ENCODE assay signal across 11 cellular contexts in genomic region chr16:89191033-89191900, GRCh38. TPM values are rescaled to one million over a fixed set of nuclear protein-coding genes. Genes with fewer than 3 reads are reported as not detected.
DNase-seq lines count a peak whose midpoint lies in the region; ATAC-seq and TF ChIP-seq lines count a peak whose summit lies in the region.
"Had no signal": no experiment of that assay in that cellular context is flagged by ENCODE, and none has a peak within 500 bp of the region (broad histone marks: within the 10 kb centered on the region; RNA-seq: fewer than 3 reads in every experiment).

No MANE protein-coding gene starts in this region.

- peak overlapping the region; percentile 90 for H2BK12ac ChIP-seq in neuronal stem cell (ENCODE audit: low read length)

- H3K4me1 Mint-ChIP-seq in CD14-positive monocyte (no peaks in the 10 kb centered on the region), GM23338 (no peaks in the 10 kb centered on the region)
- H3K4me1 Mint-ChIP-seq: T-helper 17 cell had no signal

- H3K9me2 ChIP-seq in GM23338 (ENCODE audit: insufficient read depth), result no peaks in the 10 kb centered on the region

- H4K91ac ChIP-seq in neuronal stem cell (ENCODE audit: low read depth, low read length, poor library complexity), result peak overlapping the region; percentile 85

- H2AK5ac ChIP-seq in neuronal stem cell (ENCODE audit: low read depth, low read length), result no peak overlapping the region

- no peaks in the 10 kb centered on the region for H3K36me3 Mint-ChIP-seq in CD14-positive monocyte
- H3K36me3 Mint-ChIP-seq in GM23338 (ENCODE audit: low read depth), result no peaks in the 10 kb centered on the region

- intact Hi-C loops in CD14-positive monocyte (cut with micrococcal nuclease), result loop anchor here (5.0 to 10.0 kb wide), 2 partner anchors 86 to 739 kb away; partner anchors contain the start of gene ZFPM1 (in 1 of the 2)
- intact Hi-C loops in esophagus muscularis mucosa (cut with DNase I), result no loop called here
- intact Hi-C loops in tibial artery (cut with DNase I; ENCODE audit: low total_unique reads), result no loop called here
- intact Hi-C loops in adrenal gland (cut with DNase I), result no loop called here

- peak overlapping the region; percentile 82 for H3K14ac ChIP-seq in neuronal stem cell (ENCODE audit: low read length)

- H2AFZ ChIP-seq in GM23338 (no peak overlapping the region), neuronal stem cell (ENCODE audit: low read length) (no peak overlapping the region)

- no peaks in the 10 kb centered on the region for H3F3A ChIP-seq in GM23338 (replicated peaks; ENCODE audit: low read depth)

- ATAC-seq in GM23338, result peak; percentile 6
- ATAC-seq in HG02981 (IDR thresholded peaks at IDR 0.05; ENCODE audit: unreplicated experiment), result no peak

- peak overlapping the region; percentile 93 for H3K4ac ChIP-seq in neuronal stem cell (ENCODE audit: low read length)

- peaks cover 3% of the 10 kb centered on the region for H3K79me1 ChIP-seq in neuronal stem cell (ENCODE audit: low read depth, low read length)

- DNase-seq in CD14-positive monocyte (ENCODE audit: low spot score), result peak; percentile 43
- no peak for DNase-seq in GM23338 (ENCODE audit: low spot score)
- DNase-seq in esophagus muscularis mucosa (ENCODE audit: extremely low spot score), result no peak
- DNase-seq in neuronal stem cell (ENCODE audit: low spot score), result no peak
- DNase-seq in tibial artery, result no peak
- no peak for DNase-seq in NCI-H345 treated with DMSO at 0.1 percent for 48 hours (lab: John Stamatoyannopoulos, UW; ENCODE audit: unreplicated experiment)
- no peak for DNase-seq in adrenal gland
- DNase-seq: mesendoderm had no signal

- H3K4me2 ChIP-seq in GM23338 (peak overlapping the region; percentile 67), neuronal stem cell (ENCODE audit: insufficient read depth, low read length, poor library complexity, severe bottlenecking) (no peak overlapping the region)

- 73% methylated on average over 25 of the region's 44 CpGs for WGBS in esophagus muscularis mucosa
- no CpG with 5 or more reads among the region's 44 CpGs for WGBS in neuronal stem cell (ENCODE audit: extremely low coverage in 2 of 2, insufficient read length in 2 of 2, insufficient replicate concordance in 1 of 2), 2 donors
- WGBS in adrenal gland, 4 donors, result 45 to 62% (median 47%) methylated on average over 6 to 44 of the region's 44 CpGs

- no peak overlapping the region for H2BK120ac ChIP-seq in neuronal stem cell (ENCODE audit: low read depth, low read length)

- H3K9me3 Mint-ChIP-seq in CD14-positive monocyte (peaks cover 0 to 4% (median 0%) of the 10 kb centered on the region in 7 donors), GM23338 (peaks cover 8% of the 10 kb centered on the region; the same call in 2 of the 3 replicates)

- H3K27me3 ChIP-seq in GM23338 (ENCODE audit: insufficient read depth), result no peaks in the 10 kb centered on the region
- H3K27me3 ChIP-seq in esophagus muscularis mucosa, result peaks cover 0 to 12% (median 0%) of the 10 kb centered on the region in 4 donors
- H3K27me3 ChIP-seq in neuronal stem cell (ENCODE audit: control insufficient read depth in 3 of 3, insufficient read depth in 3 of 3, low read depth in 1 of 3, low read length in 3 of 3), result peaks cover 15 to 29% (median 28%) of the 10 kb centered on the region in 3 experiments
- peaks cover 0 to 38% of the 10 kb centered on the region in 2 donors for H3K27me3 ChIP-seq in tibial artery
- no peaks in the 10 kb centered on the region for H3K27me3 ChIP-seq in adrenal gland

- TF ChIP-seq EP300 in esophagus muscularis mucosa (IDR thresholded peaks at IDR 0.05), result no peak

- no peaks in the 10 kb centered on the region for H3K4me1 ChIP-seq in GM23338 (ENCODE audit: insufficient read depth)
- peaks cover 8 to 24% (median 23%) of the 10 kb centered on the region in 4 donors for H3K4me1 ChIP-seq in esophagus muscularis mucosa
- peaks cover 2 to 4% of the 10 kb centered on the region in 2 donors for H3K4me1 ChIP-seq in neuronal stem cell (ENCODE audit: control insufficient read depth in 2 of 2, insufficient read depth in 1 of 2, low read depth in 1 of 2, low read length in 2 of 2)
- peaks cover 0 to 19% (median 11%) of the 10 kb centered on the region in 4 donors for H3K4me1 ChIP-seq in tibial artery
- H3K4me1 ChIP-seq in adrenal gland (replicated peaks in 1 of 2), result peaks cover 8% of the 10 kb centered on the region in 2 donors

- peak overlapping the region; percentile 37; the same call in 1 of the 2 replicates for H3K4me3 ChIP-seq in GM23338
- H3K4me3 ChIP-seq in esophagus muscularis mucosa, result peak overlapping the region; percentile 49 to 67 (median 56)
- peak overlapping the region in 1 of 2 donors; percentile 71 for H3K4me3 ChIP-seq in neuronal stem cell (ENCODE audit: low read length in 2 of 2)
- H3K4me3 ChIP-seq in tibial artery, result peak overlapping the region in 1 of 2 donors; percentile 50
- H3K4me3 ChIP-seq in adrenal gland, result peak overlapping the region in 1 of 4 donors; percentile 52

- TF ChIP-seq CTCF in CD14-positive monocyte (IDR thresholded peaks at IDR 0.05) (no peak), GM23338 (conservative IDR thresholded peaks at IDR 0.05; ENCODE audit: low read depth in 2 of 2) (no peak), esophagus muscularis mucosa (IDR thresholded peaks at IDR 0.05) (no peak), tibial artery (IDR thresholded peaks at IDR 0.05) (no peak), adrenal gland (IDR thresholded peaks at IDR 0.05) (no peak)

- peak overlapping the region; percentile 64 for H3K18ac ChIP-seq in neuronal stem cell (ENCODE audit: low read length)

- no peak for TF ChIP-seq POLR2A in esophagus muscularis mucosa (IDR thresholded peaks at IDR 0.05; ENCODE audit: low read depth)
- TF ChIP-seq POLR2A in adrenal gland (IDR thresholded peaks at IDR 0.05), result no peak

- H4K8ac ChIP-seq in neuronal stem cell (ENCODE audit: low read depth, low read length), result no peak overlapping the region

- H3K36me3 ChIP-seq in GM23338 (ENCODE audit: insufficient read depth) (no peaks in the 10 kb centered on the region), esophagus muscularis mucosa (no peaks in the 10 kb centered on the region), neuronal stem cell (replicated peaks in 1 of 2; ENCODE audit: control insufficient read depth in 2 of 2, insufficient read depth in 2 of 2, low read length in 2 of 2) (no peaks in the 10 kb centered on the region), tibial artery (no peaks in the 10 kb centered on the region), adrenal gland (replicated peaks in 1 of 2) (no peaks in the 10 kb centered on the region)

- H3K27ac ChIP-seq in GM23338 (ENCODE audit: low read depth), result no peak overlapping the region
- H3K27ac ChIP-seq in esophagus muscularis mucosa (replicated peaks in 1 of 4), result no peak overlapping the region
- H3K27ac ChIP-seq in neuronal stem cell (replicated peaks; ENCODE audit: low read length), result no peak overlapping the region
- H3K27ac ChIP-seq in tibial artery, result no peak overlapping the region
- no peak overlapping the region for H3K27ac ChIP-seq in adrenal gland

- no peaks in the 10 kb centered on the region for H3K79me2 ChIP-seq in GM23338 (replicated peaks; ENCODE audit: insufficient read depth)

- H3K4me3 Mint-ChIP-seq in CD14-positive monocyte, result peak overlapping the region in 1 of 2 donors; percentile 40
- H3K4me3 Mint-ChIP-seq in GM23338, result no peak overlapping the region; the same call in 1 of the 3 replicates
- H3K4me3 Mint-ChIP-seq: T-helper 17 cell had no signal

- H3K9me3 ChIP-seq in esophagus muscularis mucosa, result no peaks in the 10 kb centered on the region
- peaks cover 0 to 6% of the 10 kb centered on the region in 2 donors for H3K9me3 ChIP-seq in neuronal stem cell (replicated peaks in 1 of 2; ENCODE audit: control insufficient read depth in 2 of 2, insufficient read depth in 1 of 2, low read depth in 1 of 2, low read length in 2 of 2)
- H3K9me3 ChIP-seq in tibial artery, result no peaks in the 10 kb centered on the region
- H3K9me3 ChIP-seq in adrenal gland (replicated peaks in 1 of 3), result no peaks in the 10 kb centered on the region

- H2BK15ac ChIP-seq in neuronal stem cell (ENCODE audit: low read length), result no peak overlapping the region

- H3K27ac Mint-ChIP-seq in CD14-positive monocyte (peak overlapping the region in 1 of 7 donors; percentile 20), GM23338 (no peak overlapping the region)
- H3K27ac Mint-ChIP-seq: T-helper 17 cell had no signal

- H3K9ac ChIP-seq in neuronal stem cell (ENCODE audit: low read depth, low read length, poor library complexity), result peak overlapping the region; percentile 50

- H4K20me1 ChIP-seq in GM23338 (replicated peaks; ENCODE audit: insufficient read depth), result no peaks in the 10 kb centered on the region

- no peak overlapping the region for H2BK5ac ChIP-seq in neuronal stem cell (ENCODE audit: low read length)

- H3K27me3 Mint-ChIP-seq in CD14-positive monocyte (ENCODE audit: low read depth in 3 of 3) (peaks cover 17 to 27% (median 24%) of the 10 kb centered on the region in 3 donors), GM23338 (ENCODE audit: insufficient read depth, low read depth, poor library complexity) (peaks cover 16% of the 10 kb centered on the region)
- H3K27me3 Mint-ChIP-seq: T-helper 17 cell had no signal

- H3K23ac ChIP-seq in neuronal stem cell (ENCODE audit: low read depth, low read length, poor library complexity), result peak overlapping the region; percentile 89

RNA-seq across cellular contexts. Expression of gene SLC22A31, which starts 9.1 kb away (rescaled TPM):
- polyA plus RNA-seq in CD14-positive monocyte (not detected), GM23338 (2016; fragmentation: Nextera tagmentation; extraction: Ambion mirVana) (2.1 TPM in 2 replicates), adrenal gland (1 to 10 TPM in 1 of 3 donors, under 1 TPM in 1, not detected in 1; 0.72 to 2.9 TPM)
- 7.9 and 13.8 TPM in 2 replicates for total RNA-seq in GM23338 (2014; rRNA removed; shearing (Covaris generic))
- total RNA-seq in esophagus muscularis mucosa (under 1 TPM in 1 of 4 donors, not detected in 3; 0.26 TPM), adrenal gland (1 to 10 TPM in 3 of 8 donors, under 1 TPM in 2, not detected in 3; 0.28 to 3.2 (median 2.0) TPM)
- polyA plus RNA-seq in neuronal stem cell (2013, experiment 1 of 2), result 0.67 TPM
- polyA plus RNA-seq in neuronal stem cell (2013, experiment 2 of 2), result 0.97 TPM
- total RNA-seq: temporal lobe had no signal

RNA-seq across cellular contexts. Expression of gene CDH15, which starts 19.7 kb away (rescaled TPM):
- not detected for polyA plus RNA-seq in CD14-positive monocyte
- total RNA-seq in GM23338 (2014; rRNA removed; shearing (Covaris generic)), result 0.12 and 1.0 TPM in 2 replicates
- polyA plus RNA-seq in GM23338 (2016; fragmentation: Nextera tagmentation; extraction: Ambion mirVana), result 0.61 and 0.63 TPM in 2 replicates
- total RNA-seq in esophagus muscularis mucosa, result under 1 TPM in 3 of 4 donors, not detected in 1; under 0.01 to 0.17 (median 0.13) TPM
- polyA plus RNA-seq in neuronal stem cell (2013, experiment 1 of 2), result 0.03 TPM
- 0.03 TPM for polyA plus RNA-seq in neuronal stem cell (2013, experiment 2 of 2)
- under 1 TPM in 7 of 8 donors, not detected in 1; 0.08 to 0.32 (median 0.17) TPM for total RNA-seq in adrenal gland
- under 1 TPM; 0.05 to 0.17 (median 0.08) TPM for polyA plus RNA-seq in adrenal gland

RNA-seq across cellular contexts. Expression of gene ZNF778, which starts 26.2 kb away (rescaled TPM):
- polyA plus RNA-seq in CD14-positive monocyte (under 1 TPM; 0.51 to 0.60 TPM), GM23338 (2016; fragmentation: Nextera tagmentation; extraction: Ambion mirVana) (5.4 and 7.9 TPM in 2 replicates), adrenal gland (1 to 10 TPM; 1.9 to 8.1 (median 3.8) TPM)
- 18.1 and 43.4 TPM in 2 replicates for total RNA-seq in GM23338 (2014; rRNA removed; shearing (Covaris generic))
- total RNA-seq in esophagus muscularis mucosa (10 to 100 TPM; 11.2 to 17.2 (median 13.9) TPM), adrenal gland (10 to 100 TPM in 4 of 8 donors, 1 to 10 TPM in 4; 3.5 to 20.5 (median 11.5) TPM)
- 7.7 TPM for polyA plus RNA-seq in neuronal stem cell (2013, experiment 1 of 2)
- polyA plus RNA-seq in neuronal stem cell (2013, experiment 2 of 2), result 8.7 TPM

Comparison
In these comparisons a context has a peak if more than half of its experiments do, and no peak if none do; other contexts are left out.
1. intact Hi-C loops: an anchor here in CD14-positive monocyte (5.0 to 10.0 kb wide); none called in esophagus muscularis mucosa, tibial artery and adrenal gland.